ENCODE assay signal across 27 cellular contexts in the genomic region with DNA sequence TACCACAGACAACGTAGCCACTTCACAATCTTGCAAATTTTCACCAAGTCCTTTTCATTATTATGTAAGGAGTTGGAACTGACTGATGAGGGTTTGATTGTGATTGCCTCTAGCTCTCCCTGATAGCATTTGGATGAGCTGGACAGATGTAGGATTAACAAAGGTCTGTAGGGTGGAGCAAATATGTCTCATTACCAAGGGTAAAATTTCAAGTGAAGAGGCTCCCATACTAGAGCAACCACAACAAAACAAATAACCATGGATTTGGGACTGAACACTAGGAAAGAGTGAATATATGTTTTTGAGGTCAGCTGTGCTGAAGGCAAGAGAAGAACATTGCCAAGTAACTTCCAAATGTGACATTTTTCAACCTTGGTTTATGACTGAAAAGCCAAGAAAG.
"Had no signal": no experiment of that assay in that cellular context is flagged by ENCODE, and none has a peak within 500 bp of the region (broad histone marks: within the 10 kb centered on the region; RNA-seq: fewer than 3 reads in every experiment).

No MANE protein-coding gene starts in this region.

- H3K9me3 ChIP-seq: body of pancreas, breast epithelium, SJSA1, SK-N-SH had no signal

- H3K27ac Mint-ChIP-seq: activated CD4-positive, alpha-beta T cell treated with anti-CD3 and anti-CD28 coated beads for 36 hours; activated CD4-positive, alpha-beta T cell treated with anti-CD3 and anti-CD28 coated beads, Interleukin-2, amount 10 ng/mL, durations not matched to agents 7 days and 5 days; activated CD8-positive, alpha-beta T cell treated with anti-CD3 and anti-CD28 coated beads, Interleukin-2, amount 10 ng/mL, durations not matched to agents 7 days and 5 days; activated naive CD4-positive, alpha-beta T cell treated with anti-CD3 and anti-CD28 coated beads, Interleukin-2, amount 50 U/mL, for 24 hours; activated naive CD8-positive, alpha-beta T cell treated with anti-CD3 and anti-CD28 coated beads, Interleukin-2, amount 10 ng/mL, durations not matched to agents 7 days and 5 days; activated T-cell treated with anti-CD3 and anti-CD28 coated beads, Interleukin-2, amount 50 U/mL, for 24 hours; activated T-helper 2 cell treated with anti-CD3 and anti-CD28 coated beads, Interferon-gamma antibody, Interleukin-2, Interleukin-4, amounts not matched to agents 10 μg/mL and 5 μg/mL and 100 μg/mL, durations not matched to agents 14 hours and 24 hours and 36 hours; T-helper 1 cell treated with Interleukin-12 subunit alpha and Interleukin-12 subunit beta and Interleukin-4 antibody, amounts not matched to agents 30 μg/mL and 1 μg/mL, for 36 hours; T-helper 2 cell treated with Interferon-gamma antibody and Interleukin-4, amounts not matched to agents 5 μg/mL and 100 μg/mL, for 36 hours had no signal

- H3K9ac ChIP-seq: SK-N-SH had no signal

- H3K36me3 Mint-ChIP-seq: activated naive CD4-positive, alpha-beta T cell treated with anti-CD3 and anti-CD28 coated beads, Interleukin-2, amount 50 U/mL, for 24 hours; activated naive CD8-positive, alpha-beta T cell treated with anti-CD3 and anti-CD28 coated beads, Interleukin-2, amount 10 ng/mL, durations not matched to agents 7 days and 5 days had no signal

- H3K4me3 ChIP-seq: body of pancreas, breast epithelium, SJSA1 had no signal

- ATAC-seq: activated CD4-positive, alpha-beta T cell treated with anti-CD3 and anti-CD28 coated beads for 36 hours; activated CD4-positive, CD25-positive, alpha-beta regulatory T cell treated with anti-CD3 and anti-CD28 coated beads, Interleukin-2, amount 50 U/mL, for 24 hours; activated CD8-positive, alpha-beta T cell treated with anti-CD3 and anti-CD28 coated beads, Interleukin-2, amount 10 ng/mL, durations not matched to agents 7 days and 5 days; body of pancreas; Panc1 had no signal

- H3K4me3 Mint-ChIP-seq: activated CD4-positive, alpha-beta T cell treated with anti-CD3 and anti-CD28 coated beads for 36 hours; activated CD4-positive, alpha-beta T cell treated with anti-CD3 and anti-CD28 coated beads, Interleukin-2, amount 10 ng/mL, durations not matched to agents 7 days and 5 days; activated CD8-positive, alpha-beta T cell treated with anti-CD3 and anti-CD28 coated beads, Interleukin-2, amount 10 ng/mL, durations not matched to agents 7 days and 5 days; activated naive CD4-positive, alpha-beta T cell treated with anti-CD3 and anti-CD28 coated beads, Interleukin-2, amount 50 U/mL, for 24 hours; activated naive CD8-positive, alpha-beta T cell treated with anti-CD3 and anti-CD28 coated beads, Interleukin-2, amount 10 ng/mL, durations not matched to agents 7 days and 5 days; activated T-cell treated with anti-CD3 and anti-CD28 coated beads, Interleukin-2, amount 50 U/mL, for 24 hours; T-helper 1 cell treated with Interleukin-12 subunit alpha and Interleukin-12 subunit beta and Interleukin-4 antibody, amounts not matched to agents 30 μg/mL and 1 μg/mL, for 36 hours; T-helper 2 cell treated with Interferon-gamma antibody and Interleukin-4, amounts not matched to agents 5 μg/mL and 100 μg/mL, for 36 hours had no signal

- H3K36me3 ChIP-seq: breast epithelium, SJSA1 had no signal

- H3K9me3 Mint-ChIP-seq: activated T-cell treated with anti-CD3 and anti-CD28 coated beads, Interleukin-2, amount 50 U/mL, for 24 hours had no signal

- H3K27ac ChIP-seq: body of pancreas, breast epithelium, SJSA1 had no signal

- DNase-seq: activated CD4-positive, alpha-beta T cell treated with anti-CD3 and anti-CD28 coated beads for 36 hours; activated CD4-positive, alpha-beta T cell treated with anti-CD3 and anti-CD28 coated beads, Interleukin-2, amount 10 ng/mL, durations not matched to agents 7 days and 5 days; activated CD4-positive, alpha-beta T cell treated with anti-CD3 and anti-CD28 coated beads, Interleukin-2, amount 50 U/mL, for 48 hours; activated CD8-positive, alpha-beta T cell treated with anti-CD3 and anti-CD28 coated beads, Interleukin-2, amount 10 ng/mL, durations not matched to agents 7 days and 5 days; activated gamma-delta T cell; activated naive CD4-positive, alpha-beta T cell treated with Interleukin-2 at 50 U/mL for 16 hours; activated naive CD8-positive, alpha-beta T cell treated with anti-CD3 and anti-CD28 coated beads, Interleukin-2, amount 10 ng/mL, durations not matched to agents 7 days and 5 days; activated T-cell treated with anti-CD3 and anti-CD28 coated beads, Interleukin-2, amount 50 U/mL, for 24 hours; amygdala; body of pancreas; NCI-H1105; NCI-H1436; NCI-H1694; NCI-H1930; NCI-H2081 treated with DMSO at 0.1 percent for 48 hours; NCI-H226; NCI-H524 treated with DMSO at 0.1 percent for 48 hours; SHP77; SK-N-SH had no signal

- H3K27me3 Mint-ChIP-seq: activated CD4-positive, alpha-beta T cell treated with anti-CD3 and anti-CD28 coated beads for 36 hours; activated CD4-positive, alpha-beta T cell treated with anti-CD3 and anti-CD28 coated beads, Interleukin-2, amount 10 ng/mL, durations not matched to agents 7 days and 5 days; activated naive CD4-positive, alpha-beta T cell treated with anti-CD3 and anti-CD28 coated beads, Interleukin-2, amount 50 U/mL, for 24 hours; activated naive CD8-positive, alpha-beta T cell treated with anti-CD3 and anti-CD28 coated beads, Interleukin-2, amount 10 ng/mL, durations not matched to agents 7 days and 5 days; activated T-cell treated with anti-CD3 and anti-CD28 coated beads, Interleukin-2, amount 50 U/mL, for 24 hours had no signal

- H3K4me2 ChIP-seq: SK-N-SH had no signal

- H3K27me3 ChIP-seq: body of pancreas, breast epithelium, SJSA1 had no signal

- H3K4me1 ChIP-seq: body of pancreas, breast epithelium, SJSA1 had no signal
